Comparison of ENCODE assay signal across 23 cellular contexts in genomic region chr2:48148841-48149240, GRCh38.
"Had no signal": no experiment of that assay in that cellular context is flagged by ENCODE, and none has a peak within 500 bp of the region (broad histone marks: within the 10 kb centered on the region; RNA-seq: fewer than 3 reads in every experiment).

No MANE protein-coding gene starts in this region.

- H3K4me1 ChIP-seq: neural progenitor cell, sigmoid colon had no signal

- DNase-seq: activated B cell treated with CpG ODN at 0.5 μM for 24 hours; activated CD4-positive, alpha-beta T cell treated with anti-CD3 and anti-CD28 coated beads for 48 hours; activated CD8-positive, alpha-beta memory T cell treated with anti-CD3 and anti-CD28 coated beads, Interleukin-2, amount 50 U/mL, for 4 hours; activated CD8-positive, alpha-beta T cell treated with anti-CD3 and anti-CD28 coated beads for 36 hours; activated effector memory CD4-positive, alpha-beta T cell treated with anti-CD3 and anti-CD28 coated beads, Interleukin-2, amount 50 U/mL, for 16 hours; activated T-cell treated with anti-CD3 and anti-CD28 coated beads, Interleukin-2, amount 50 U/mL, for 48 hours; amygdala; central memory CD4-positive, alpha-beta T cell; heart right ventricle; midbrain; ovary; sigmoid colon; stimulated activated CD4-positive, alpha-beta T cell treated with anti-CD3 and anti-CD28 coated beads, Interleukin-12 subunit alpha, Interleukin-12 subunit beta, amount 100 ng/mL, for 4 hours; stimulated activated CD4-positive, alpha-beta T cell treated with anti-CD3 and anti-CD28 coated beads, Interleukin-2, amount 100 ng/mL, for 24 hours; T-cell; T1000; thyroid gland had no signal

- H3K9me3 ChIP-seq: gastroesophageal sphincter, heart right ventricle, ovary, sigmoid colon, thyroid gland had no signal

- H3K4me3 ChIP-seq: coronary artery, gastroesophageal sphincter, heart right ventricle, lung, neural progenitor cell, ovary, sigmoid colon, thyroid gland had no signal

- ATAC-seq: activated CD8-positive, alpha-beta T cell treated with anti-CD3 and anti-CD28 coated beads for 36 hours; activated naive CD4-positive, alpha-beta T cell treated with anti-CD3 and anti-CD28 coated beads, Interleukin-2, amount 50 U/mL, for 72 hours; gastroesophageal sphincter; heart right ventricle; stimulated activated effector memory CD8-positive, alpha-beta T cell treated with anti-CD3 and anti-CD28 coated beads, Interleukin-12 subunit alpha, Interleukin-12 subunit beta, amount 100 ng/mL, for 72 hours; T-cell had no signal

- H2AFZ ChIP-seq: neural progenitor cell had no signal

- H3K4me2 ChIP-seq: neural progenitor cell had no signal

- H3K27me3 ChIP-seq: gastroesophageal sphincter, heart right ventricle, neural progenitor cell, ovary, sigmoid colon, thyroid gland had no signal

- H3K27ac ChIP-seq: coronary artery, gastroesophageal sphincter, heart right ventricle, neural progenitor cell, ovary, sigmoid colon, thyroid gland had no signal

- H3K9ac ChIP-seq: neural progenitor cell had no signal

- H3K36me3 ChIP-seq: gastroesophageal sphincter, heart right ventricle, neural progenitor cell, ovary, sigmoid colon, thyroid gland had no signal
